13 cellular contexts compared by ENCODE assay signal in the genomic region with DNA sequence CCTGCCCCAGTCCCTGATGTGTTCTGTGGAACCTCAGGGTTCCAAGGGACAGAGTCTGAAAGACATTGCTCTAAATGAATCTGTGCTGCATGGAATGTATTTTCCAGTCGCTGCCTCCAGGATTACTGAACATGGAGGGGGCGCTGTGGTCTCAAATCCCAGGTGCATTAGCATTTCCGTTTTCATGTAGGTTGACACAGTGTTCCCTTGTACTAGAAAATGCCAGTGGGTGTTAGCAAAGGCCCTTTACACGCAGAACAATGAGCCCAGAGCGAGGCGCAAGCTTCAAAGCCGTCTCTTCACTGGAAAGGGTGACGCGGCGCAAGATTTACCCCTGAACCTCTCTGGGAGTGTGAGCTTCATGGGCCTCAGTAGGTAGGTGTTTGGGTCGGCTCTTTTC.
DNase-seq lines count a peak whose midpoint lies in the region; ATAC-seq and TF ChIP-seq lines count a peak whose summit lies in the region.
"Had no signal": no experiment of that assay in that cellular context is flagged by ENCODE, and none has a peak within 500 bp of the region (broad histone marks: within the 10 kb centered on the region; RNA-seq: fewer than 3 reads in every experiment).

No MANE protein-coding gene starts in this region.

- 79 to 86% (median 81%) methylated on average over 10 to 11 of the region's 11 CpGs for WGBS in spleen, 5 donors

- H3K36me3 ChIP-seq in DND-41 (ENCODE audit: insufficient read depth, low read length) (no peaks in the 10 kb centered on the region), osteoblast (ENCODE audit: insufficient read depth, low read length) (no peaks in the 10 kb centered on the region), spleen (no peaks in the 10 kb centered on the region)

- no peaks in the 10 kb centered on the region for H3K79me2 ChIP-seq in DND-41 (ENCODE audit: insufficient read depth, low read length)
- H3K79me2 ChIP-seq in osteoblast (ENCODE audit: insufficient read depth, low read length), result no peaks in the 10 kb centered on the region

- intact Hi-C loops in spleen (cut with DNase I; ENCODE audit: low total_unique reads), result no loop called here

- no peak overlapping the region for H3K4me2 ChIP-seq in DND-41 (ENCODE audit: insufficient read depth, low read length)
- H3K4me2 ChIP-seq in osteoblast (ENCODE audit: insufficient read depth, low read length), result no peak overlapping the region

- no peak for ATAC-seq in DND-41 (ENCODE audit: insufficient read depth, low read depth)
- ATAC-seq: activated naive CD8-positive, alpha-beta T cell treated with anti-CD3 and anti-CD28 coated beads, Interleukin-2, amount 50 U/mL, for 24 hours had no signal

- H3K4me1 ChIP-seq in DND-41 (ENCODE audit: insufficient read depth, low read length) (no peaks in the 10 kb centered on the region), osteoblast (ENCODE audit: insufficient read depth, low read length) (peaks cover 9% of the 10 kb centered on the region), spleen (peaks cover 0 to 11% (median 2%) of the 10 kb centered on the region in 6 donors)

- no peak for TF ChIP-seq POLR2A in spleen (IDR thresholded peaks at IDR 0.05)

- H3K4me3 Mint-ChIP-seq in endothelial cell (ENCODE audit: unreplicated experiment), result no peak overlapping the region
- H3K4me3 Mint-ChIP-seq: activated naive CD8-positive, alpha-beta T cell treated with anti-CD3 and anti-CD28 coated beads, Interleukin-2, amount 50 U/mL, for 24 hours had no signal

- H3K9me3 ChIP-seq in DND-41 (ENCODE audit: insufficient read depth, low read length, severe bottlenecking) (no peaks in the 10 kb centered on the region), osteoblast (ENCODE audit: low read depth, low read length) (no peaks in the 10 kb centered on the region), spleen (no peaks in the 10 kb centered on the region)

- no peaks in the 10 kb centered on the region for H3K9me3 Mint-ChIP-seq in endothelial cell (ENCODE audit: unreplicated experiment)
- H3K9me3 Mint-ChIP-seq: activated naive CD8-positive, alpha-beta T cell treated with anti-CD3 and anti-CD28 coated beads, Interleukin-2, amount 50 U/mL, for 24 hours had no signal

- TF ChIP-seq CTCF in DND-41 (IDR thresholded peaks at IDR 0.05; ENCODE audit: borderline replicate concordance, extremely low read depth, low read length, poor library complexity, severe bottlenecking) (peak; percentile 26), endothelial cell (IDR thresholded peaks at IDR 0.05; ENCODE audit: unreplicated experiment) (no peak), osteoblast (IDR thresholded peaks at IDR 0.05; ENCODE audit: extremely low read depth, low read depth, low read length) (peak; percentile 27), spleen (IDR thresholded peaks at IDR 0.05 in 8 of 11, conservative IDR thresholded peaks at IDR 0.05 in 3 of 11) (no peak)

- H3K9ac ChIP-seq in DND-41 (ENCODE audit: low read depth, low read length), result no peak overlapping the region

- H3K4me3 ChIP-seq in DND-41 (ENCODE audit: low read depth in 1 of 2, low read length in 2 of 2) (no peak overlapping the region), osteoblast (ENCODE audit: insufficient read depth, low read length) (no peak overlapping the region), spleen (no peak overlapping the region)
- H3K4me3 ChIP-seq: GM12878 had no signal

- no peak overlapping the region for H2AFZ ChIP-seq in DND-41 (ENCODE audit: low read depth, low read length)
- H2AFZ ChIP-seq in osteoblast (ENCODE audit: low read length), result no peak overlapping the region

- no peaks in the 10 kb centered on the region for H3K4me1 Mint-ChIP-seq in endothelial cell (ENCODE audit: unreplicated experiment)
- H3K4me1 Mint-ChIP-seq: activated naive CD8-positive, alpha-beta T cell treated with anti-CD3 and anti-CD28 coated beads, Interleukin-2, amount 50 U/mL, for 24 hours had no signal

- no peaks in the 10 kb centered on the region for H3K36me3 Mint-ChIP-seq in endothelial cell (ENCODE audit: low read depth, unreplicated experiment)

- H3K27ac Mint-ChIP-seq in endothelial cell (ENCODE audit: unreplicated experiment), result no peak overlapping the region
- H3K27ac Mint-ChIP-seq: activated naive CD8-positive, alpha-beta T cell treated with anti-CD3 and anti-CD28 coated beads, Interleukin-2, amount 50 U/mL, for 24 hours had no signal

- DNase-seq in DND-41, result no peak
- peak; percentile 49 to 78 for DNase-seq in NCI-H526 (lab: John Stamatoyannopoulos, UW)
- peak; percentile 35 for DNase-seq in endothelial cell (ENCODE audit: low spot score)
- no peak for DNase-seq in osteoblast (ENCODE audit: insufficient read length, low spot score, missing footprints)
- DNase-seq in NCI-H524 treated with DMSO at 0.1 percent for 48 hours (lab: John Stamatoyannopoulos, UW), result no peak
- DNase-seq in GF-D8 (lab: John Stamatoyannopoulos, UW), result no peak
- DNase-seq in SIG-M5 (lab: John Stamatoyannopoulos, UW), result no peak
- no peak for DNase-seq in spleen
- DNase-seq: activated naive CD8-positive, alpha-beta T cell treated with anti-CD3 and anti-CD28 coated beads, Interleukin-2, amount 50 U/mL, for 24 hours; stimulated activated naive CD4-positive, alpha-beta T cell had no signal

- H4K20me1 ChIP-seq in DND-41 (ENCODE audit: insufficient read depth, low read length) (no peaks in the 10 kb centered on the region), osteoblast (ENCODE audit: insufficient read depth, low read length) (no peaks in the 10 kb centered on the region)

- H3K27me3 ChIP-seq in DND-41 (ENCODE audit: insufficient read depth, low read length, poor library complexity) (peaks cover 23% of the 10 kb centered on the region), osteoblast (ENCODE audit: insufficient read depth, low read length) (peaks cover 4% of the 10 kb centered on the region), spleen (replicated peaks in 1 of 7) (peaks cover 0 to 11% (median 0%) of the 10 kb centered on the region in 7 donors)

- no peaks in the 10 kb centered on the region for H3K27me3 Mint-ChIP-seq in endothelial cell (ENCODE audit: unreplicated experiment)

- H3K27ac ChIP-seq in DND-41 (ENCODE audit: low read length) (no peak overlapping the region), osteoblast (ENCODE audit: low read depth, low read length) (no peak overlapping the region), spleen (no peak overlapping the region)
- H3K27ac ChIP-seq: epithelial cell of prostate, HL-60 had no signal

Comparison
In these comparisons a context has a peak if more than half of its experiments do, and no peak if none do; other contexts are left out.
1. DNase-seq: peak in NCI-H526 (2 of 2) and endothelial cell (single experiment); none in DND-41 (single experiment), osteoblast (single experiment), NCI-H524 treated with DMSO at 0.1 percent for 48 hours (single experiment), GF-D8 (single experiment), SIG-M5 (single experiment) and spleen (single experiment).
2. CTCF ChIP-seq: peak in DND-41 (single experiment) and osteoblast (single experiment); none in endothelial cell (single experiment) and spleen (0 of 11).